Comparison of ENCODE assay signal across 19 cellular contexts in genomic region chr18:48885266-48885950, GRCh38.
DNase-seq lines count a peak whose midpoint lies in the region; ATAC-seq and TF ChIP-seq lines count a peak whose summit lies in the region.
"Had no signal": no experiment of that assay in that cellular context is flagged by ENCODE, and none has a peak within 500 bp of the region (broad histone marks: within the 10 kb centered on the region; RNA-seq: fewer than 3 reads in every experiment).

No MANE protein-coding gene starts in this region.

- POLR2A ChIA-PET in BJ (lab: Charles Lee) = no interaction called here
- POLR2A ChIA-PET in PC-3 (lab: Charles Lee; ENCODE audit: unreplicated experiment) = no interaction called here

- ATAC-seq in PC-3 (peak; percentile 31), HG02970 (IDR thresholded peaks at IDR 0.05; ENCODE audit: low FRiP score, unreplicated experiment) (no peak), HG02642 (IDR thresholded peaks at IDR 0.05; ENCODE audit: poor library complexity, unreplicated experiment) (no peak), GM18909 (IDR thresholded peaks at IDR 0.05; ENCODE audit: poor library complexity, unreplicated experiment) (no peak)
- ATAC-seq: right cardiac atrium had no signal

- no peak overlapping the region for H2AFZ ChIP-seq in PC-3 (ENCODE audit: low read length)
- H2AFZ ChIP-seq in hepatocyte = no peak overlapping the region

- no peaks in the 10 kb centered on the region for H3K27me3 ChIP-seq in BJ (ENCODE audit: control insufficient read depth, insufficient read depth, low read length)
- H3K27me3 ChIP-seq in PC-3 (ENCODE audit: low read length) = no peaks in the 10 kb centered on the region
- no peaks in the 10 kb centered on the region for H3K27me3 ChIP-seq in hepatocyte

- DNase-seq in BJ (ENCODE audit: low read depth) (peak; percentile 86), PC-3 (no peak), hepatocyte (ENCODE audit: low spot score) (no peak), progenitor cell of endocrine pancreas (ENCODE audit: low spot score, unreplicated experiment) (no peak), D341Med (ENCODE audit: low spot score) (no peak)
- DNase-seq: activated CD4-positive, alpha-beta memory T cell treated with anti-CD3 and anti-CD28 coated beads, Interleukin-2, amount 10 ng/mL, durations not matched to agents 7 days and 5 days; activated CD4-positive, CD25-positive, alpha-beta regulatory T cell; activated naive CD4-positive, alpha-beta T cell treated with Interleukin-2 at 50 U/mL for 16 hours; amygdala; CD8-positive, alpha-beta memory T cell; dermis blood vessel endothelial cell; DMS53; immature natural killer cell; NCI-H187; T-helper 9 cell had no signal

- H3K27ac Mint-ChIP-seq in progenitor cell of endocrine pancreas = peak overlapping the region; percentile 58
- H3K27ac Mint-ChIP-seq: activated CD4-positive, alpha-beta memory T cell treated with anti-CD3 and anti-CD28 coated beads, Interleukin-2, amount 10 ng/mL, durations not matched to agents 7 days and 5 days had no signal

- H3K9me3 ChIP-seq in PC-3 (ENCODE audit: low read length) (no peaks in the 10 kb centered on the region), hepatocyte (ENCODE audit: low read depth) (no peaks in the 10 kb centered on the region)

- no peak overlapping the region for H3K4me3 Mint-ChIP-seq in progenitor cell of endocrine pancreas (ENCODE audit: low read depth)
- H3K4me3 Mint-ChIP-seq: activated CD4-positive, alpha-beta memory T cell treated with anti-CD3 and anti-CD28 coated beads, Interleukin-2, amount 10 ng/mL, durations not matched to agents 7 days and 5 days; CD8-positive, alpha-beta memory T cell; immature natural killer cell had no signal

- H3K27ac ChIP-seq in PC-3 (ENCODE audit: low read length) (no peak overlapping the region), hepatocyte (peak overlapping the region; percentile 46)

- CTCF ChIA-PET in BJ (lab: Yijun Ruan, JAX) (interaction anchor here (0.6 to 1.7 kb wide), 3 partner anchors 9 to 394 kb away, joined by 3 read pairs; no protein-coding TSS in a partner anchor), PC-3 (lab: Charles Lee) (no interaction called here)

- H4K20me1 ChIP-seq in PC-3 (ENCODE audit: low read length) = no peaks in the 10 kb centered on the region
- no peaks in the 10 kb centered on the region for H4K20me1 ChIP-seq in hepatocyte (ENCODE audit: insufficient read depth, poor library complexity, severe bottlenecking)

- H3K36me3 ChIP-seq in BJ (ENCODE audit: control insufficient read depth, insufficient read depth, low read length) = no peaks in the 10 kb centered on the region
- H3K36me3 ChIP-seq in PC-3 (ENCODE audit: low read depth, low read length) = no peaks in the 10 kb centered on the region
- no peaks in the 10 kb centered on the region for H3K36me3 ChIP-seq in hepatocyte (replicated peaks; ENCODE audit: insufficient read depth, low read depth)

- no peaks in the 10 kb centered on the region for H3K9me3 Mint-ChIP-seq in progenitor cell of endocrine pancreas (ENCODE audit: low read depth)
- H3K9me3 Mint-ChIP-seq: activated CD4-positive, alpha-beta memory T cell treated with anti-CD3 and anti-CD28 coated beads, Interleukin-2, amount 10 ng/mL, durations not matched to agents 7 days and 5 days; CD8-positive, alpha-beta memory T cell; immature natural killer cell had no signal

- H3K9ac ChIP-seq in PC-3 (ENCODE audit: low read length) = no peak overlapping the region

- H3K4me3 ChIP-seq in BJ (ENCODE audit: low read depth, low read length) (no peak overlapping the region), PC-3 (ENCODE audit: low read length) (no peak overlapping the region), hepatocyte (no peak overlapping the region)

- H3K9me2 ChIP-seq in PC-3 (replicated peaks; ENCODE audit: low read length) (no peaks in the 10 kb centered on the region), hepatocyte (replicated peaks; ENCODE audit: insufficient read depth) (no peaks in the 10 kb centered on the region)

- BruUV-seq in PC-3 (replicated peaks; lab: Mats Ljungman, UMichigan) = no TSS peak

- H3K79me2 ChIP-seq in PC-3 (ENCODE audit: low read length) (no peaks in the 10 kb centered on the region), hepatocyte (no peaks in the 10 kb centered on the region)

- H3K27me3 Mint-ChIP-seq in progenitor cell of endocrine pancreas = peaks cover 5% of the 10 kb centered on the region
- H3K27me3 Mint-ChIP-seq: activated CD4-positive, alpha-beta memory T cell treated with anti-CD3 and anti-CD28 coated beads, Interleukin-2, amount 10 ng/mL, durations not matched to agents 7 days and 5 days had no signal

- H3K4me2 ChIP-seq in PC-3 (ENCODE audit: low read length) = no peak overlapping the region
- no peak overlapping the region for H3K4me2 ChIP-seq in hepatocyte

- no peaks in the 10 kb centered on the region for H3F3A ChIP-seq in PC-3 (ENCODE audit: low read length, unreplicated experiment)

- peaks cover 19% of the 10 kb centered on the region for H3K4me1 Mint-ChIP-seq in progenitor cell of endocrine pancreas (ENCODE audit: low read depth)

- H3K4me1 ChIP-seq in PC-3 (ENCODE audit: insufficient read depth, low read length) = no peaks in the 10 kb centered on the region
- peaks cover 28% of the 10 kb centered on the region for H3K4me1 ChIP-seq in hepatocyte (ENCODE audit: insufficient read depth)

- H3K36me3 Mint-ChIP-seq in progenitor cell of endocrine pancreas (ENCODE audit: insufficient read depth) = no peaks in the 10 kb centered on the region
- H3K36me3 Mint-ChIP-seq: CD8-positive, alpha-beta memory T cell; immature natural killer cell had no signal

- TF ChIP-seq CTCF in BJ (IDR thresholded peaks at IDR 0.05; ENCODE audit: insufficient read depth, low read depth, low read length) (no peak), PC-3 (conservative IDR thresholded peaks at IDR 0.05; ENCODE audit: low read depth, low read length) (no peak), hepatocyte (IDR thresholded peaks at IDR 0.05; ENCODE audit: poor library complexity) (no peak), progenitor cell of endocrine pancreas (IDR thresholded peaks at IDR 0.05; ENCODE audit: unreplicated experiment) (no peak)

- intact Hi-C loops in PC-3 (cut with micrococcal nuclease) = no loop called here

- WGBS in hepatocyte (ENCODE audit: low lambda C conversion rate, missing lambda C conversion rate) = 75% methylated on average over 11 of the region's 11 CpGs
